1 cellular context compared by ENCODE assay signal in genomic region chr12:16198884-16199283, GRCh38.
TF ChIP-seq lines count a peak whose summit lies in the region.

No MANE protein-coding gene starts in this region.

TF ChIP-seq in GM23338, 12 proteins besides CTCF, POLR2A, EP300 and RAD21 (continued from another document):
- no peak for TF ChIP-seq ZNF462 (CRISPR knock-in tag; IDR thresholded peaks at IDR 0.05)
- no peak for TF ChIP-seq ZNF114 (CRISPR knock-in tag; IDR thresholded peaks at IDR 0.05)
- no peak for TF ChIP-seq EZH2 (IDR thresholded peaks at IDR 0.05; ENCODE audit: low read depth, unreplicated experiment)
